In genomic region chr20:63837134-63837429, GRCh38 we compare ENCODE assay signal across 2 cellular contexts.
TF ChIP-seq lines count a peak whose summit lies in the region.

No MANE protein-coding gene starts in this region.

TF ChIP-seq in IMR-90, 13 proteins besides CTCF, POLR2A, EP300 and RAD21:
- no peak for TF ChIP-seq NFE2L2 (IDR thresholded peaks at IDR 0.05; ENCODE audit: low read depth, low read length)
- TF ChIP-seq SMC3 (IDR thresholded peaks at IDR 0.05; ENCODE audit: low read depth, low read length), result no peak
- TF ChIP-seq BHLHE40 (IDR thresholded peaks at IDR 0.05; ENCODE audit: low read depth, low read length), result no peak
- TF ChIP-seq MXI1 (IDR thresholded peaks at IDR 0.05; ENCODE audit: borderline replicate concordance, low read depth, low read length), result no peak
- no peak for TF ChIP-seq CEBPB (IDR thresholded peaks at IDR 0.05; ENCODE audit: low read depth, low read length)
- no peak for TF ChIP-seq ELK1 (IDR thresholded peaks at IDR 0.05; ENCODE audit: borderline replicate concordance, low read depth, low read length)
- no peak for TF ChIP-seq MAFK (IDR thresholded peaks at IDR 0.05; ENCODE audit: low read depth, low read length)
- no peak for TF ChIP-seq MAZ (IDR thresholded peaks at IDR 0.05; ENCODE audit: borderline replicate concordance, low read depth, low read length)
- TF ChIP-seq RCOR1 (IDR thresholded peaks at IDR 0.05; ENCODE audit: insufficient replicate concordance, low read length), result no peak
- no peak for TF ChIP-seq CHD1 (IDR thresholded peaks at IDR 0.05; ENCODE audit: low read depth, low read length)
- no peak for TF ChIP-seq FOS (IDR thresholded peaks at IDR 0.05; ENCODE audit: low read depth, low read length)
- no peak for TF ChIP-seq RFX5 (IDR thresholded peaks at IDR 0.05; ENCODE audit: low read depth, low read length)
- TF ChIP-seq USF2 (IDR thresholded peaks at IDR 0.05; ENCODE audit: low read depth, low read length), result no peak
TF ChIP-seq in IMR-90: peak in this region for 0.

TF ChIP-seq in GM23338, 12 proteins besides CTCF, POLR2A, EP300 and RAD21:
- TF ChIP-seq JUNB (IDR thresholded peaks at IDR 0.05; ENCODE audit: unreplicated experiment), result no peak
- no peak for TF ChIP-seq NANOG (IDR thresholded peaks at IDR 0.05; ENCODE audit: borderline replicate concordance)
- no peak for TF ChIP-seq ZNF331 (CRISPR knock-in tag; IDR thresholded peaks at IDR 0.05; ENCODE audit: low read depth)
- no peak for TF ChIP-seq EZH2 (IDR thresholded peaks at IDR 0.05; ENCODE audit: low read depth, unreplicated experiment)
- TF ChIP-seq ZNF462 (CRISPR knock-in tag; IDR thresholded peaks at IDR 0.05), result no peak
- no peak for TF ChIP-seq POLR2AphosphoS5 (IDR thresholded peaks at IDR 0.05; ENCODE audit: low read depth)
- no peak for TF ChIP-seq STAT1 (IDR thresholded peaks at IDR 0.05; ENCODE audit: unreplicated experiment)
- no peak for TF ChIP-seq ZNF114 (CRISPR knock-in tag; IDR thresholded peaks at IDR 0.05)
- TF ChIP-seq EZH2phosphoT487 (IDR thresholded peaks at IDR 0.05; ENCODE audit: unreplicated experiment), result no peak
- no peak for TF ChIP-seq CREB1 (CRISPR knock-in tag; IDR thresholded peaks at IDR 0.05; ENCODE audit: low read depth)
- TF ChIP-seq ETS1 (IDR thresholded peaks at IDR 0.05), result no peak
- TF ChIP-seq REST (IDR thresholded peaks at IDR 0.05; ENCODE audit: unreplicated experiment), result no peak
